1 cellular context compared by ENCODE assay signal in the genomic region with DNA sequence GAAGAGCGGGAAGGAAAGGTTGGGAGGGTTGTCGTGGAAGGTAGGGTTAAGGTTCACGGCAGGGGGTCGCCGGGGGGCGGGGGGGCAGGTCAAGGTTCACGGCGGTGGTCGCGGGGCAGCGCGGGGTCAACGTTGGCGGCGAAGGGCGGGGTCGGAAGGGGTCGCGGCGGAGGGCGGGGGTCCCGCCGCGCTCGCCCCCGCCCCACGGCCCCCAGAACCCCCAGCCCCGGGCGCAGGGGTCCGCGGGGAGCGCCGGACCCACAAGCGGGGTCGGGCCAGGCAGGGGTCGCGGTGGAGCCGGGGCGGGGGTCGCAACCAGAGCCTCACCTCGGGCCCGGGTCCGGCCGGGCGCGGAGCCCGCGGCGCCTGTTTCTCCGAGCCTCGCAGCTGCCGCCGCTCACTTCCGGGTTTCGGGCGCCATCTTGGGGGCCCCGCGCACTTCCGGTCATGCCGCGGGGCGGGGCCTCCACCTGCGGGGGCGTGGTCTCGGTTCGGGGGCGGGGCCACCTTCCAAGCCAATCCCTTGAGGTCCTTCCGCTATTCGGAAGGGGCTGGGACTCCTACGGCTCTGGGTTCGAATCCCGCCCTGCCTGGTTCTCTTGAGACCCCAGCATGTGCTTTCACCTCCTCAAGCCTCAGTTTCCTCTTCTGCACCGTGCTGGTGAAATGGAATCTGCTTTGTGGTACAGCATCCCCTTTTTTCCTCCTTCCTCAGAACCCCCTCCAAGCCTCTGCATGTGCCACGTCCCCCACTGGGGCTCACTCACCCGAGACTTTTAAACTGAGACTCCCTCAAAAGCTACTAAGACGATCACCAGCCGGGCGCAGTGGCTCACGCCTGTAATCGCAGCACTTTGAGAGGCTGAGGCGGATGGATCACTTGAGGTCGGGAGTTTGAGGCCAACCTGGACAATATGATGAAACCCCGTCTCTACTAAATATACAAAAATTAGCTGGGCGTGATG.
A peak's percentile ranks its signal among the peaks of the same experiment; 100 is the strongest.
TF ChIP-seq lines count a peak whose summit lies in the region.

A gene with protein sequence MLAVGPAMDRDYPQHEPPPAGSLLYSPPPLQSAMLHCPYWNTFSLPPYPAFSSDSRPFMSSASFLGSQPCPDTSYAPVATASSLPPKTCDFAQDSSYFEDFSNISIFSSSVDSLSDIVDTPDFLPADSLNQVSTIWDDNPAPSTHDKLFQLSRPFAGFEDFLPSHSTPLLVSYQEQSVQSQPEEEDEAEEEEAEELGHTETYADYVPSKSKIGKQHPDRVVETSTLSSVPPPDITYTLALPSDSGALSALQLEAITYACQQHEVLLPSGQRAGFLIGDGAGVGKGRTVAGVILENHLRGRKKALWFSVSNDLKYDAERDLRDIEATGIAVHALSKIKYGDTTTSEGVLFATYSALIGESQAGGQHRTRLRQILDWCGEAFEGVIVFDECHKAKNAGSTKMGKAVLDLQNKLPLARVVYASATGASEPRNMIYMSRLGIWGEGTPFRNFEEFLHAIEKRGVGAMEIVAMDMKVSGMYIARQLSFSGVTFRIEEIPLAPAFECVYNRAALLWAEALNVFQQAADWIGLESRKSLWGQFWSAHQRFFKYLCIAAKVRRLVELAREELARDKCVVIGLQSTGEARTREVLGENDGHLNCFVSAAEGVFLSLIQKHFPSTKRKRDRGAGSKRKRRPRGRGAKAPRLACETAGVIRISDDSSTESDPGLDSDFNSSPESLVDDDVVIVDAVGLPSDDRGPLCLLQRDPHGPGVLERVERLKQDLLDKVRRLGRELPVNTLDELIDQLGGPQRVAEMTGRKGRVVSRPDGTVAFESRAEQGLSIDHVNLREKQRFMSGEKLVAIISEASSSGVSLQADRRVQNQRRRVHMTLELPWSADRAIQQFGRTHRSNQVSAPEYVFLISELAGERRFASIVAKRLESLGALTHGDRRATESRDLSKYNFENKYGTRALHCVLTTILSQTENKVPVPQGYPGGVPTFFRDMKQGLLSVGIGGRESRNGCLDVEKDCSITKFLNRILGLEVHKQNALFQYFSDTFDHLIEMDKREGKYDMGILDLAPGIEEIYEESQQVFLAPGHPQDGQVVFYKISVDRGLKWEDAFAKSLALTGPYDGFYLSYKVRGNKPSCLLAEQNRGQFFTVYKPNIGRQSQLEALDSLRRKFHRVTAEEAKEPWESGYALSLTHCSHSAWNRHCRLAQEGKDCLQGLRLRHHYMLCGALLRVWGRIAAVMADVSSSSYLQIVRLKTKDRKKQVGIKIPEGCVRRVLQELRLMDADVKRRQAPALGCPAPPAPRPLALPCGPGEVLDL (N-terminal part only) (minus strand): TSS at position 424 of the 965 bp plus-strand sequence. CDS start 19,992 bp downstream, outside the sequence.

TF ChIP-seq in neural cell, 6 proteins besides CTCF, POLR2A, EP300 and RAD21 (continued from another document):
- TF ChIP-seq, protein P1, sequence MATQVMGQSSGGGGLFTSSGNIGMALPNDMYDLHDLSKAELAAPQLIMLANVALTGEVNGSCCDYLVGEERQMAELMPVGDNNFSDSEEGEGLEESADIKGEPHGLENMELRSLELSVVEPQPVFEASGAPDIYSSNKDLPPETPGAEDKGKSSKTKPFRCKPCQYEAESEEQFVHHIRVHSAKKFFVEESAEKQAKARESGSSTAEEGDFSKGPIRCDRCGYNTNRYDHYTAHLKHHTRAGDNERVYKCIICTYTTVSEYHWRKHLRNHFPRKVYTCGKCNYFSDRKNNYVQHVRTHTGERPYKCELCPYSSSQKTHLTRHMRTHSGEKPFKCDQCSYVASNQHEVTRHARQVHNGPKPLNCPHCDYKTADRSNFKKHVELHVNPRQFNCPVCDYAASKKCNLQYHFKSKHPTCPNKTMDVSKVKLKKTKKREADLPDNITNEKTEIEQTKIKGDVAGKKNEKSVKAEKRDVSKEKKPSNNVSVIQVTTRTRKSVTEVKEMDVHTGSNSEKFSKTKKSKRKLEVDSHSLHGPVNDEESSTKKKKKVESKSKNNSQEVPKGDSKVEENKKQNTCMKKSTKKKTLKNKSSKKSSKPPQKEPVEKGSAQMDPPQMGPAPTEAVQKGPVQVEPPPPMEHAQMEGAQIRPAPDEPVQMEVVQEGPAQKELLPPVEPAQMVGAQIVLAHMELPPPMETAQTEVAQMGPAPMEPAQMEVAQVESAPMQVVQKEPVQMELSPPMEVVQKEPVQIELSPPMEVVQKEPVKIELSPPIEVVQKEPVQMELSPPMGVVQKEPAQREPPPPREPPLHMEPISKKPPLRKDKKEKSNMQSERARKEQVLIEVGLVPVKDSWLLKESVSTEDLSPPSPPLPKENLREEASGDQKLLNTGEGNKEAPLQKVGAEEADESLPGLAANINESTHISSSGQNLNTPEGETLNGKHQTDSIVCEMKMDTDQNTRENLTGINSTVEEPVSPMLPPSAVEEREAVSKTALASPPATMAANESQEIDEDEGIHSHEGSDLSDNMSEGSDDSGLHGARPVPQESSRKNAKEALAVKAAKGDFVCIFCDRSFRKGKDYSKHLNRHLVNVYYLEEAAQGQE (IDR thresholded peaks at IDR 0.05; ENCODE audit: borderline replicate concordance) = no peak
- no peak for TF ChIP-seq SMC3 (conservative IDR thresholded peaks at IDR 0.05; ENCODE audit: poor library complexity)
- peak; percentile 57 for TF ChIP-seq MXI1 (conservative IDR thresholded peaks at IDR 0.05; ENCODE audit: poor library complexity, severe bottlenecking)
